In genomic region chr5:159510282-159510681, GRCh38 we compare ENCODE assay signal across 11 cellular contexts.
DNase-seq lines count a peak whose midpoint lies in the region; ATAC-seq and TF ChIP-seq lines count a peak whose summit lies in the region.
"Had no signal": no experiment of that assay in that cellular context is flagged by ENCODE, and none has a peak within 500 bp of the region (broad histone marks: within the 10 kb centered on the region; RNA-seq: fewer than 3 reads in every experiment).

No MANE protein-coding gene starts in this region.

- H3K36me3 ChIP-seq in adrenal gland (replicated peaks in 1 of 2): no peaks in the 10 kb centered on the region
- no peaks in the 10 kb centered on the region for H3K36me3 ChIP-seq in psoas muscle (ENCODE audit: insufficient read depth in 1 of 2, low read depth in 1 of 2)

- no peak overlapping the region for H3K4me3 ChIP-seq in adrenal gland
- H3K4me3 ChIP-seq in psoas muscle: no peak overlapping the region

- H3K9me3 ChIP-seq in adrenal gland (replicated peaks in 1 of 3) (no peaks in the 10 kb centered on the region), psoas muscle (no peaks in the 10 kb centered on the region)

- H3K27me3 ChIP-seq in adrenal gland: no peaks in the 10 kb centered on the region
- no peaks in the 10 kb centered on the region for H3K27me3 ChIP-seq in psoas muscle (ENCODE audit: insufficient read depth in 3 of 3, low read length in 2 of 3)

- peak; percentile 97 for ATAC-seq in left ventricle myocardium superior
- ATAC-seq in psoas muscle: peak; percentile 80 to 92 (median 90)
- no peak for ATAC-seq in GM21825 (IDR thresholded peaks at IDR 0.05; ENCODE audit: unreplicated experiment)
- ATAC-seq in GM18867 (IDR thresholded peaks at IDR 0.05; ENCODE audit: unreplicated experiment): no peak

- whole genome bisulfite sequencing in adrenal gland, 4 donors: 61 to 75% (median 73%) methylated on average over 3 of the region's 3 CpGs; no CpG with 5 or more reads in 1 of the 4 donors
- WGBS in psoas muscle, 3 donors: 22 to 43% (median 31%) methylated on average over 3 of the region's 3 CpGs

- intact Hi-C loops in adrenal gland (cut with DNase I) (loop anchor here (10.0 kb wide), 2 partner anchors 405 to 475 kb away; partner anchors contain the start of gene ADRA1B (in 1 of the 2)), left ventricle myocardium superior (cut with micrococcal nuclease) (loop anchor here (10.0 kb wide), 1 partner anchor 405 kb away; the partner anchor contains the start of gene ADRA1B), psoas muscle (cut with DNase I) (loop anchor here (5.0 to 10.0 kb wide), 3 partner anchors 353 to 475 kb away; partner anchors contain the start of gene ADRA1B (in 1 of the 2))

- DNase-seq in GM03348 (ENCODE audit: low spot score): peak; percentile 93
- DNase-seq in adrenal gland: peak in 6 of 7 donors; percentile 32 to 70 (median 49)
- DNase-seq in left ventricle myocardium superior: peak; percentile 90
- peak; percentile 64 to 73 for DNase-seq in psoas muscle
- DNase-seq in NCI-H146 treated with DMSO at 0.1 percent for 48 hours (lab: John Stamatoyannopoulos, UW; ENCODE audit: unreplicated experiment): no peak
- no peak for DNase-seq in stimulated activated CD4-positive, alpha-beta T cell treated with anti-CD3 and anti-CD28 coated beads, Interleukin-4, amount 100 ng/mL, for 4 hours
- DNase-seq: activated CD4-positive, CD25-positive, alpha-beta regulatory T cell treated with anti-CD3 and anti-CD28 coated beads, Interleukin-2, amount 50 U/mL, for 72 hours; NCI-H1694; nucleus accumbens had no signal

- no peak for TF ChIP-seq POLR2A in adrenal gland (IDR thresholded peaks at IDR 0.05)

- peak overlapping the region in 2 of 5 donors; percentile 43 to 44 for H3K27ac ChIP-seq in adrenal gland
- H3K27ac ChIP-seq in psoas muscle: no peak overlapping the region

- H3K4me1 ChIP-seq in adrenal gland (replicated peaks in 1 of 2) (peaks cover 2 to 7% of the 10 kb centered on the region in 2 donors), psoas muscle (no peaks in the 10 kb centered on the region)

- no peak for TF ChIP-seq CTCF in adrenal gland (IDR thresholded peaks at IDR 0.05)
- no peak for TF ChIP-seq CTCF in psoas muscle (IDR thresholded peaks at IDR 0.05)

Comparison
In these comparisons a context has a peak if more than half of its experiments do, and no peak if none do; other contexts are left out.
1. DNase-seq: peak in GM03348 (single experiment), adrenal gland (6 of 7), left ventricle myocardium superior (single experiment) and psoas muscle (2 of 2); none in NCI-H146 treated with DMSO at 0.1 percent for 48 hours (single experiment) and stimulated activated CD4-positive, alpha-beta T cell treated with anti-CD3 and anti-CD28 coated beads, Interleukin-4, amount 100 ng/mL, for 4 hours (0 of 2).
2. ATAC-seq: peak in left ventricle myocardium superior (single experiment) and psoas muscle (4 of 4); none in GM21825 (single experiment) and GM18867 (single experiment).